In genomic region chr12:65788912-65789311, GRCh38 we compare ENCODE assay signal across 9 cellular contexts. TPM values are rescaled to one million over a fixed set of nuclear protein-coding genes. Genes with fewer than 3 reads are reported as not detected.
"Had no signal": no experiment of that assay in that cellular context is flagged by ENCODE, and none has a peak within 500 bp of the region (broad histone marks: within the 10 kb centered on the region; RNA-seq: fewer than 3 reads in every experiment).

No MANE protein-coding gene starts in this region.

- DNase-seq: GM23248, GOT3, H7, HFFc6, KBM-7 had no signal

- H2AFZ ChIP-seq: GM23248 had no signal

- ATAC-seq: HCT116 had no signal

- H3K36me3 ChIP-seq: HAP-1 had no signal

- H3K9me3 ChIP-seq: HAP-1 had no signal

- FAIRE-seq: HTR-8/SVneo had no signal

- H3K9ac ChIP-seq: GM23248 had no signal

- H3K4me3 ChIP-seq: GM23248, HAP-1 had no signal

- H3K27ac ChIP-seq: GM23248 had no signal

- H3K4me1 ChIP-seq: HAP-1 had no signal

RNA-seq across cellular contexts. Expression of gene HMGA2, which starts 35.4 kb away (rescaled TPM):
- polyA plus RNA-seq: IgD-negative memory B cell had no signal
